Comparison of ENCODE assay signal across 9 cellular contexts in the genomic region with DNA sequence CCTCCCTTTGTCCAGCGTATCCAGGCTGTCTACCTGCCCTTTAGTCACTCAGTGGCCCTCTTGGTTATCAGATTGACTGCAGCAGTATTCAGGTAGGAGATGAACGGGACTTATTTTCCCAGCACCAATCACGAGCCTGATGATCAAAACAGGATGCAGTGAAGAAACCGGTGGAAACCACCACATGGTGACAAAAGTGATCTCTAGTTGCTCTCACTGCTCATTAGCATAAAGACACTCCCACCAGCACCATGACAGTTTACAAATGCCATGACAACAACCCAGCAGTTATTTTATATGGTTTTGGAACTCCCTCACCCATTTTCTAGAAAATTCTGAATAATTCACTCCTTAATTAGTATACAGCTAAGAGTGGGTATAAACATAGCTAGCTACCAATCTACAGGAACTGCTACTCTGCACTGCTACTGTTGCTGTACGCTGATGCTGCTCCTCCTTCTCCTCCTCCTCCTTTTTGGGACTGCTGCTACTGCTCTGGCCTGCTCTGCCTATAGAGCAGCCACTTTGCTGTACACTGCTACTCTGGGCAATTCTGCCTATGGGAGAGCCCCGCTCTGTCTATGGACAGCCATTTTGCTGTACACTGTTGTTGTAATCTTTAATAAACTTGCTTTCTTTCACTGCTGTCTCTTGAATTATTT.
A peak's percentile ranks its signal among the peaks of the same experiment; 100 is the strongest.
DNase-seq lines count a peak whose midpoint lies in the region; ATAC-seq and TF ChIP-seq lines count a peak whose summit lies in the region.
"Had no signal": no experiment of that assay in that cellular context is flagged by ENCODE, and none has a peak within 500 bp of the region (broad histone marks: within the 10 kb centered on the region; RNA-seq: fewer than 3 reads in every experiment).

No MANE protein-coding gene starts in this region.

- no peaks in the 10 kb centered on the region for H3K27me3 ChIP-seq in spleen (replicated peaks in 1 of 7)

- H3K79me2 ChIP-seq in OCI-LY7 (ENCODE audit: insufficient read depth, low read depth, low read length), result no peaks in the 10 kb centered on the region

- peak overlapping the region; percentile 19 for H3K27ac ChIP-seq in OCI-LY7 (ENCODE audit: low read depth, low read length, poor library complexity, severe bottlenecking)
- peak overlapping the region in 7 of 8 donors; percentile 49 to 88 (median 77) for H3K27ac ChIP-seq in spleen

- peaks cover 6% of the 10 kb centered on the region; the same call in 1 of the 2 replicates for H3K36me3 ChIP-seq in OCI-LY7 (ENCODE audit: insufficient read depth, low read length)
- H3K36me3 ChIP-seq in spleen, result no peaks in the 10 kb centered on the region

- H4K20me1 ChIP-seq in OCI-LY7 (ENCODE audit: insufficient read depth, low read length), result no peaks in the 10 kb centered on the region

- H3K4me1 ChIP-seq in OCI-LY7 (ENCODE audit: insufficient read depth, low read length, poor library complexity, severe bottlenecking) (peaks cover 14% of the 10 kb centered on the region), spleen (peaks cover 0 to 18% (median 0%) of the 10 kb centered on the region in 6 donors)
- H3K4me1 ChIP-seq: Caco-2 had no signal

- BruUV-seq in OCI-LY7 (replicated peaks; lab: Mats Ljungman, UMichigan), result no TSS peak

- H3K4me2 ChIP-seq in OCI-LY7 (ENCODE audit: low read length), result peak overlapping the region; percentile 23; the same call in 1 of the 2 replicates

- H3K9me3 ChIP-seq in OCI-LY7 (ENCODE audit: low read length) (peaks cover 52% of the 10 kb centered on the region; the same call in 1 of the 2 replicates), spleen (peaks cover 6 to 38% (median 25%) of the 10 kb centered on the region in 8 donors)
- H3K9me3 ChIP-seq: Caco-2 had no signal

- peak overlapping the region; percentile 5 for H3K4me3 ChIP-seq in OCI-LY7 (ENCODE audit: low read depth, low read length, poor library complexity, severe bottlenecking)
- peak overlapping the region in 2 of 8 donors; percentile 11 to 56 for H3K4me3 ChIP-seq in spleen

- TF ChIP-seq POLR2A in spleen (IDR thresholded peaks at IDR 0.05), result no peak

- WGBS in spleen, 5 donors, result 46 to 54% (median 48%) methylated on average over 6 of the region's 6 CpGs

- CTCF ChIA-PET in OCI-LY7 (lab: Charles Lee; ENCODE audit: unreplicated experiment), result no interaction called here

- DNase-seq in OCI-LY7 (ENCODE audit: low spot score), result peak; percentile 66
- DNase-seq in activated T-helper 1 cell treated with anti-CD3 and anti-CD28 coated beads, Interleukin-2, amount 50 U/mL, for 16 hours (ENCODE audit: low read depth in 1 of 2, low spot score in 1 of 2), result peak; percentile 8 to 47
- no peak for DNase-seq in spleen
- no peak for DNase-seq in HuH-7.5 (ENCODE audit: low spot score)
- DNase-seq in dedifferentiated amniotic fluid mesenchymal stem cell (ENCODE audit: extremely low spot score), result no peak
- DNase-seq: Caco-2 had no signal

- no peak for TF ChIP-seq CTCF in OCI-LY7 (conservative IDR thresholded peaks at IDR 0.05; ENCODE audit: low read length)
- TF ChIP-seq CTCF in spleen (IDR thresholded peaks at IDR 0.05 in 8 of 11, conservative IDR thresholded peaks at IDR 0.05 in 3 of 11), result peak in 1 of 11 experiments; percentile 5

- intact Hi-C loops in OCI-LY7 (cut with micrococcal nuclease; ENCODE audit: unreplicated experiment), result no loop called here
- intact Hi-C loops in spleen (cut with DNase I; ENCODE audit: low total_unique reads), result no loop called here

- H2AFZ ChIP-seq in OCI-LY7 (ENCODE audit: low read length), result peak overlapping the region; percentile 91

- ATAC-seq in GM18502 (IDR thresholded peaks at IDR 0.05; ENCODE audit: poor library complexity, unreplicated experiment), result peak; percentile 53
- ATAC-seq in HG03571 (IDR thresholded peaks at IDR 0.05; ENCODE audit: unreplicated experiment), result no peak
- ATAC-seq in HG03565 (IDR thresholded peaks at IDR 0.05; ENCODE audit: unreplicated experiment), result no peak

- no peaks in the 10 kb centered on the region for H3K9me2 ChIP-seq in OCI-LY7 (ENCODE audit: insufficient read depth, low read length)

- POLR2A ChIA-PET in OCI-LY7 (lab: Charles Lee), result interaction anchor here (0.7 to 1.1 kb wide), 3 partner anchors 17 to 78 kb away, joined by 3 read pairs; no protein-coding TSS in a partner anchor

Comparison
In these comparisons a context has a peak if more than half of its experiments do, and no peak if none do; other contexts are left out.
1. DNase-seq: peak in OCI-LY7 (single experiment) and activated T-helper 1 cell treated with anti-CD3 and anti-CD28 coated beads, Interleukin-2, amount 50 U/mL, for 16 hours (2 of 2); none in spleen (single experiment), HuH-7.5 (single experiment) and dedifferentiated amniotic fluid mesenchymal stem cell (single experiment).